In genomic region chr5:141224844-141225243, GRCh38 we compare ENCODE assay signal across 2 cellular contexts. TPM values are rescaled to one million over a fixed set of nuclear protein-coding genes. Genes with fewer than 3 reads are reported as not detected.
"Had no signal": no experiment of that assay in that cellular context is flagged by ENCODE, and none has a peak within 500 bp of the region (broad histone marks: within the 10 kb centered on the region; RNA-seq: fewer than 3 reads in every experiment).

No MANE protein-coding gene starts in this region.

RNA-seq across cellular contexts. Expression of gene PCDHB14, which starts 1.7 kb away (rescaled TPM):
- total RNA-seq: GM12878 had no signal
- polyA plus RNA-seq: GM12878 had no signal

RNA-seq across cellular contexts. Expression of gene PCDHB13, which starts 11.1 kb away (rescaled TPM):
- total RNA-seq: G401, GM12878 had no signal

RNA-seq across cellular contexts. Expression of gene PCDHB12, which starts 16.3 kb away (rescaled TPM):
- total RNA-seq: G401, GM12878 had no signal

RNA-seq across cellular contexts. Expression of gene PCDHB15, which starts 20.4 kb away (rescaled TPM):
- total RNA-seq: G401, GM12878 had no signal

RNA-seq across cellular contexts. Expression of gene PCDHB11, which starts 25.4 kb away (rescaled TPM):
- total RNA-seq: GM12878 had no signal
- polyA plus RNA-seq: GM12878 had no signal
